ENCODE assay signal across 17 cellular contexts in genomic region chr22:39473856-39474255, GRCh38. TPM values are rescaled to one million over a fixed set of nuclear protein-coding genes. Genes with fewer than 3 reads are reported as not detected.
A peak's percentile ranks its signal among the peaks of the same experiment; 100 is the strongest.
DNase-seq lines count a peak whose midpoint lies in the region; ATAC-seq and TF ChIP-seq lines count a peak whose summit lies in the region.
"Had no signal": no experiment of that assay in that cellular context is flagged by ENCODE, and none has a peak within 500 bp of the region (broad histone marks: within the 10 kb centered on the region; RNA-seq: fewer than 3 reads in every experiment).

No MANE protein-coding gene starts in this region.

- H3K4me2 ChIP-seq in hepatocyte = peak overlapping the region; percentile 69

- H3K27ac ChIP-seq in hepatocyte = peak overlapping the region; percentile 98
- peak overlapping the region; percentile 16 for H3K27ac ChIP-seq in subcutaneous abdominal adipose tissue (ENCODE audit: low read depth, low read length)
- H3K27ac ChIP-seq in CD4-positive, alpha-beta T cell (ENCODE audit: low read depth, low read length) = no peak overlapping the region

- H3K36me3 ChIP-seq in hepatocyte (replicated peaks; ENCODE audit: insufficient read depth, low read depth) = no peaks in the 10 kb centered on the region
- no peaks in the 10 kb centered on the region for H3K36me3 ChIP-seq in subcutaneous abdominal adipose tissue (ENCODE audit: control insufficient read depth in 5 of 5, insufficient read depth in 5 of 5, low read length in 5 of 5)
- H3K36me3 ChIP-seq: BE2C had no signal

- no peak for TF ChIP-seq CTCF in hepatocyte (IDR thresholded peaks at IDR 0.05; ENCODE audit: poor library complexity)
- no peak for TF ChIP-seq CTCF in CD4-positive, alpha-beta T cell (IDR thresholded peaks at IDR 0.05)

- no peak for ATAC-seq in CD4-positive, alpha-beta T cell (ENCODE audit: poor library complexity)
- ATAC-seq in GM21825 (IDR thresholded peaks at IDR 0.05; ENCODE audit: unreplicated experiment) = no peak
- ATAC-seq: activated T-cell treated with anti-CD3 and anti-CD28 coated beads, Interleukin-2, amount 50 U/mL, for 4 hours had no signal

- no peaks in the 10 kb centered on the region for H4K20me1 ChIP-seq in hepatocyte (ENCODE audit: insufficient read depth, poor library complexity, severe bottlenecking)

- POLR2A ChIA-PET in CD4-positive, alpha-beta T cell (lab: Charles Lee) = interaction anchor here (0.6 kb wide), 1 partner anchor 68 kb away, joined by 3 read pairs; no protein-coding TSS in a partner anchor

- WGBS in hepatocyte (ENCODE audit: low lambda C conversion rate, missing lambda C conversion rate) = 91% methylated on average over 5 of the region's 5 CpGs

- H3K9ac ChIP-seq in subcutaneous abdominal adipose tissue (ENCODE audit: low read length in 5 of 5) = peak overlapping the region in 1 of 5 donors; percentile 14

- H2AFZ ChIP-seq in hepatocyte = no peak overlapping the region

- H3K9me3 ChIP-seq in hepatocyte (ENCODE audit: low read depth) = no peaks in the 10 kb centered on the region
- no peaks in the 10 kb centered on the region for H3K9me3 ChIP-seq in subcutaneous abdominal adipose tissue (ENCODE audit: control insufficient read depth in 5 of 5, low read length in 5 of 5)
- H3K9me3 ChIP-seq in CD4-positive, alpha-beta T cell (ENCODE audit: control insufficient read depth, low read length) = no peaks in the 10 kb centered on the region
- H3K9me3 ChIP-seq: BE2C, mucosa of descending colon, testis had no signal

- DNase-seq in OCI-M1 (lab: John Stamatoyannopoulos, UW) (peak; percentile 31), hepatocyte (ENCODE audit: low spot score) (no peak), DMS53 (lab: John Stamatoyannopoulos, UW) (no peak)
- no peak for DNase-seq in CD4-positive, alpha-beta T cell
- DNase-seq: activated CD4-positive, alpha-beta T cell treated with anti-CD3 and anti-CD28 coated beads, Interleukin-2, amount 10 ng/mL, durations not matched to agents 7 days and 5 days; activated naive CD8-positive, alpha-beta T cell treated with anti-CD3 and anti-CD28 coated beads, Interleukin-2, amount 10 ng/mL, durations not matched to agents 7 days and 5 days; activated T-cell treated with anti-CD3 and anti-CD28 coated beads, Interleukin-2, amount 50 U/mL, for 4 hours; BE2C; DMS79; NCI-H1417; T-helper 9 cell; testis had no signal

- CTCF ChIA-PET in CD4-positive, alpha-beta T cell (lab: Charles Lee) = no interaction called here

- peaks cover 18% of the 10 kb centered on the region for H3K4me1 Mint-ChIP-seq in CD4-positive, alpha-beta T cell (ENCODE audit: low read depth)

- H3K4me3 ChIP-seq in hepatocyte (no peak overlapping the region), subcutaneous abdominal adipose tissue (ENCODE audit: low read depth in 1 of 5, low read length in 5 of 5) (no peak overlapping the region)
- H3K4me3 ChIP-seq: mucosa of descending colon, testis had no signal

- H3K9me3 Mint-ChIP-seq in CD4-positive, alpha-beta T cell = no peaks in the 10 kb centered on the region
- H3K9me3 Mint-ChIP-seq: activated CD4-positive, alpha-beta T cell treated with anti-CD3 and anti-CD28 coated beads, Interleukin-2, amount 10 ng/mL, durations not matched to agents 7 days and 5 days; activated naive CD8-positive, alpha-beta T cell treated with anti-CD3 and anti-CD28 coated beads, Interleukin-2, amount 10 ng/mL, durations not matched to agents 7 days and 5 days; activated T-cell treated with anti-CD3 and anti-CD28 coated beads, Interleukin-2, amount 50 U/mL, for 4 hours had no signal

- no peak overlapping the region for H3K4me3 Mint-ChIP-seq in CD4-positive, alpha-beta T cell
- H3K4me3 Mint-ChIP-seq: activated CD4-positive, alpha-beta T cell treated with anti-CD3 and anti-CD28 coated beads, Interleukin-2, amount 10 ng/mL, durations not matched to agents 7 days and 5 days; activated naive CD8-positive, alpha-beta T cell treated with anti-CD3 and anti-CD28 coated beads, Interleukin-2, amount 10 ng/mL, durations not matched to agents 7 days and 5 days; activated T-cell treated with anti-CD3 and anti-CD28 coated beads, Interleukin-2, amount 50 U/mL, for 4 hours had no signal

- no peaks in the 10 kb centered on the region for H3K9me2 ChIP-seq in hepatocyte (replicated peaks; ENCODE audit: insufficient read depth)

- H3K36me3 Mint-ChIP-seq in CD4-positive, alpha-beta T cell (ENCODE audit: low read depth) = no peaks in the 10 kb centered on the region
- H3K36me3 Mint-ChIP-seq: activated naive CD8-positive, alpha-beta T cell treated with anti-CD3 and anti-CD28 coated beads, Interleukin-2, amount 10 ng/mL, durations not matched to agents 7 days and 5 days had no signal

- H3K27me3 Mint-ChIP-seq in CD4-positive, alpha-beta T cell = no peaks in the 10 kb centered on the region
- H3K27me3 Mint-ChIP-seq: activated CD4-positive, alpha-beta T cell treated with anti-CD3 and anti-CD28 coated beads, Interleukin-2, amount 10 ng/mL, durations not matched to agents 7 days and 5 days; activated naive CD8-positive, alpha-beta T cell treated with anti-CD3 and anti-CD28 coated beads, Interleukin-2, amount 10 ng/mL, durations not matched to agents 7 days and 5 days; progenitor cell of endocrine pancreas had no signal

- peaks cover 47% of the 10 kb centered on the region for H3K79me2 ChIP-seq in hepatocyte

- H3K27ac Mint-ChIP-seq in CD4-positive, alpha-beta T cell = no peak overlapping the region
- H3K27ac Mint-ChIP-seq: activated CD4-positive, alpha-beta T cell treated with anti-CD3 and anti-CD28 coated beads, Interleukin-2, amount 10 ng/mL, durations not matched to agents 7 days and 5 days; activated naive CD8-positive, alpha-beta T cell treated with anti-CD3 and anti-CD28 coated beads, Interleukin-2, amount 10 ng/mL, durations not matched to agents 7 days and 5 days had no signal

- intact Hi-C loops in CD4-positive, alpha-beta T cell (cut with DNase I, micrococcal nuclease) = no loop called here

- H3K27me3 ChIP-seq in hepatocyte (no peaks in the 10 kb centered on the region), subcutaneous abdominal adipose tissue (ENCODE audit: control insufficient read depth in 5 of 5, insufficient read depth in 4 of 5, low read length in 5 of 5) (no peaks in the 10 kb centered on the region)
- no peaks in the 10 kb centered on the region for H3K27me3 ChIP-seq in CD4-positive, alpha-beta T cell (ENCODE audit: control insufficient read depth, insufficient read depth, low read length)
- H3K27me3 ChIP-seq: BE2C, testis had no signal

- peaks cover 77% of the 10 kb centered on the region for H3K4me1 ChIP-seq in hepatocyte (ENCODE audit: insufficient read depth)
- H3K4me1 ChIP-seq in subcutaneous abdominal adipose tissue (ENCODE audit: control insufficient read depth in 5 of 5, insufficient read depth in 5 of 5, low read length in 5 of 5) = peaks cover 9 to 82% (median 74%) of the 10 kb centered on the region in 5 donors

RNA-seq across cellular contexts. Expression of gene MGAT3, which starts 17.0 kb away (rescaled TPM):
- total RNA-seq in hepatocyte = 20.0 and 22.3 TPM in 2 replicates
- 5.5 and 7.0 TPM in 2 replicates for polyA plus RNA-seq in hepatocyte
- under 1 TPM in 1 of 2 experiments, not detected in 1; 0.17 TPM for total RNA-seq in CD4-positive, alpha-beta T cell
- total RNA-seq: endothelial cell of umbilical vein had no signal
- polyA plus RNA-seq: endothelial cell of umbilical vein had no signal

RNA-seq across cellular contexts. Expression of gene MIEF1, which starts 28.2 kb away (rescaled TPM):
- 25.8 and 31.8 TPM in 2 replicates for total RNA-seq in hepatocyte
- 17.5 and 22.2 TPM in 2 replicates for polyA plus RNA-seq in hepatocyte
- 10 to 100 TPM; 19.8 to 20.4 TPM for total RNA-seq in CD4-positive, alpha-beta T cell

RNA-seq across cellular contexts. Expression of gene ATF4, which starts 46.5 kb away (rescaled TPM):
- total RNA-seq in hepatocyte = 231 and 271 TPM in 2 replicates
- polyA plus RNA-seq in hepatocyte = 144 and 170 TPM in 2 replicates
- 100 to 1,000 TPM; 358 to 365 TPM for total RNA-seq in CD4-positive, alpha-beta T cell

RNA-seq across cellular contexts. Expression of gene RPS19BP1, which starts 58.7 kb away (rescaled TPM):
- 82.9 and 84.0 TPM in 2 replicates for total RNA-seq in hepatocyte
- polyA plus RNA-seq in hepatocyte = 117 and 118 TPM in 2 replicates
- total RNA-seq in CD4-positive, alpha-beta T cell = 10 to 100 TPM; 65.8 to 69.7 TPM

Comparison
In these comparisons a context has a peak if more than half of its experiments do, and no peak if none do; other contexts are left out.
1. RNA of gene MGAT3, which starts 17.0 kb away (total RNA-seq): 20.0 to 22.3 TPM in hepatocyte; 0.17 TPM in CD4-positive, alpha-beta T cell; every median in the first group is over 10 times any median in the second.